Comparison of ENCODE assay signal across 1 cellular context in the genomic region with DNA sequence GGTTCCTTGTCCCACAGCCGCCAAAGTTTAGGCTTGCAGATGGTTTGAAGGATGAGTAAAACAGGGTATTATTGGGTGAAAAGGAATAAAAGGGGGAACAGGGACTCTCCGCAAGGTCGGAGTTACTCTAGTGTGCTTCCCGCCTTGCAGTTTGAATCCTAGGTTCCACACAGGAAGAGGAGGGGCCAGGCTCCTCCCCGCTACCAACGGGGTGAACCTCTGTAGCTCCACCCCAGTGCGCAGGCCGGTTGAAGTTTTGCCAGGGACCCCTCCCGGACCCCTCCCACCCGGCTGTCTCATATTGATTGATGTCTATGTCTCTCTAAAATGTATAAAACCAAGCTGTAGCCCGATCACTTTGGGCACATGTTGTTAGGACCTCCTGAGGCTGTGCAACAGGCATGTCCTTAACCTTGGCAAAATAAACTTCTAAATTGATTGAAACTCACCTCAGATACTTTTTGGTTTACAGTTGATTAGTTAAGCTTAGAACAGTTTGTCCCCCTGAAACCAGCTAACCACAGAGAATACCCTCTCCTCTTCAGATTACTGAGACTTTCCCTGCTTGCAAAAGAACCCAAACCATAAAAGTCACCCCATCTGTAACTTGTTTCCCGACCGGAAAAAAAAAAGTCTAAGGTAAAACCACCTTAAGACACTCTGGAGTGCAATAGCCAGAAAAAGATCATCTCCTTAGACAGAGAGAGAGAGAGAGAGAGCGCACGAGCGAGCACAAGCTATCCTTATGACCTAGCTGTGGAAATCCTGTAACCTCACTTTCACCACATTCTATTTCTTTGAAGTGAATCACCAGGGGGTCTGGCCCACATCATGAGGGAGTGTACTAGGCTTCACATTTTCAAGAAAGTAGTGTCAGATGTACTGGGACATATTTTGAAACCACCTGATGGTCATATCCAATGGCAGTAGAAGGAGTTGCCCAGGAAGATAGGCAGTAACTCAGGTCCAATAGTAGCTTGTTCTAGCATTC.
TF ChIP-seq lines count a peak whose summit lies in the region.

No MANE protein-coding gene starts in this region.

TF ChIP-seq in GM12878, 131 proteins besides CTCF, POLR2A, EP300 and RAD21 (continued from another document):
- TF ChIP-seq, protein P1, sequence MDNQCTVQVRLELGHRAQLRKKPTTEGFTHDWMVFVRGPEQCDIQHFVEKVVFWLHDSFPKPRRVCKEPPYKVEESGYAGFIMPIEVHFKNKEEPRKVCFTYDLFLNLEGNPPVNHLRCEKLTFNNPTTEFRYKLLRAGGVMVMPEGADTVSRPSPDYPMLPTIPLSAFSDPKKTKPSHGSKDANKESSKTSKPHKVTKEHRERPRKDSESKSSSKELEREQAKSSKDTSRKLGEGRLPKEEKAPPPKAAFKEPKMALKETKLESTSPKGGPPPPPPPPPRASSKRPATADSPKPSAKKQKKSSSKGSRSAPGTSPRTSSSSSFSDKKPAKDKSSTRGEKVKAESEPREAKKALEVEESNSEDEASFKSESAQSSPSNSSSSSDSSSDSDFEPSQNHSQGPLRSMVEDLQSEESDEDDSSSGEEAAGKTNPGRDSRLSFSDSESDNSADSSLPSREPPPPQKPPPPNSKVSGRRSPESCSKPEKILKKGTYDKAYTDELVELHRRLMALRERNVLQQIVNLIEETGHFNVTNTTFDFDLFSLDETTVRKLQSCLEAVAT (IDR thresholded peaks at IDR 0.05), result no peak
- TF ChIP-seq, protein P2, sequence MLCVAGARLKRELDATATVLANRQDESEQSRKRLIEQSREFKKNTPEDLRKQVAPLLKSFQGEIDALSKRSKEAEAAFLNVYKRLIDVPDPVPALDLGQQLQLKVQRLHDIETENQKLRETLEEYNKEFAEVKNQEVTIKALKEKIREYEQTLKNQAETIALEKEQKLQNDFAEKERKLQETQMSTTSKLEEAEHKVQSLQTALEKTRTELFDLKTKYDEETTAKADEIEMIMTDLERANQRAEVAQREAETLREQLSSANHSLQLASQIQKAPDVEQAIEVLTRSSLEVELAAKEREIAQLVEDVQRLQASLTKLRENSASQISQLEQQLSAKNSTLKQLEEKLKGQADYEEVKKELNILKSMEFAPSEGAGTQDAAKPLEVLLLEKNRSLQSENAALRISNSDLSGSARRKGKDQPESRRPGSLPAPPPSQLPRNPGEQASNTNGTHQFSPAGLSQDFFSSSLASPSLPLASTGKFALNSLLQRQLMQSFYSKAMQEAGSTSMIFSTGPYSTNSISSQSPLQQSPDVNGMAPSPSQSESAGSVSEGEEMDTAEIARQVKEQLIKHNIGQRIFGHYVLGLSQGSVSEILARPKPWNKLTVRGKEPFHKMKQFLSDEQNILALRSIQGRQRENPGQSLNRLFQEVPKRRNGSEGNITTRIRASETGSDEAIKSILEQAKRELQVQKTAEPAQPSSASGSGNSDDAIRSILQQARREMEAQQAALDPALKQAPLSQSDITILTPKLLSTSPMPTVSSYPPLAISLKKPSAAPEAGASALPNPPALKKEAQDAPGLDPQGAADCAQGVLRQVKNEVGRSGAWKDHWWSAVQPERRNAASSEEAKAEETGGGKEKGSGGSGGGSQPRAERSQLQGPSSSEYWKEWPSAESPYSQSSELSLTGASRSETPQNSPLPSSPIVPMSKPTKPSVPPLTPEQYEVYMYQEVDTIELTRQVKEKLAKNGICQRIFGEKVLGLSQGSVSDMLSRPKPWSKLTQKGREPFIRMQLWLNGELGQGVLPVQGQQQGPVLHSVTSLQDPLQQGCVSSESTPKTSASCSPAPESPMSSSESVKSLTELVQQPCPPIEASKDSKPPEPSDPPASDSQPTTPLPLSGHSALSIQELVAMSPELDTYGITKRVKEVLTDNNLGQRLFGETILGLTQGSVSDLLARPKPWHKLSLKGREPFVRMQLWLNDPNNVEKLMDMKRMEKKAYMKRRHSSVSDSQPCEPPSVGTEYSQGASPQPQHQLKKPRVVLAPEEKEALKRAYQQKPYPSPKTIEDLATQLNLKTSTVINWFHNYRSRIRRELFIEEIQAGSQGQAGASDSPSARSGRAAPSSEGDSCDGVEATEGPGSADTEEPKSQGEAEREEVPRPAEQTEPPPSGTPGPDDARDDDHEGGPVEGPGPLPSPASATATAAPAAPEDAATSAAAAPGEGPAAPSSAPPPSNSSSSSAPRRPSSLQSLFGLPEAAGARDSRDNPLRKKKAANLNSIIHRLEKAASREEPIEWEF (IDR thresholded peaks at IDR 0.05; ENCODE audit: insufficient replicate concordance, low read depth, low read length), result no peak
- TF ChIP-seq RUNX3 (IDR thresholded peaks at IDR 0.05; ENCODE audit: low read length), result peak; percentile 92
- TF ChIP-seq, protein P3, sequence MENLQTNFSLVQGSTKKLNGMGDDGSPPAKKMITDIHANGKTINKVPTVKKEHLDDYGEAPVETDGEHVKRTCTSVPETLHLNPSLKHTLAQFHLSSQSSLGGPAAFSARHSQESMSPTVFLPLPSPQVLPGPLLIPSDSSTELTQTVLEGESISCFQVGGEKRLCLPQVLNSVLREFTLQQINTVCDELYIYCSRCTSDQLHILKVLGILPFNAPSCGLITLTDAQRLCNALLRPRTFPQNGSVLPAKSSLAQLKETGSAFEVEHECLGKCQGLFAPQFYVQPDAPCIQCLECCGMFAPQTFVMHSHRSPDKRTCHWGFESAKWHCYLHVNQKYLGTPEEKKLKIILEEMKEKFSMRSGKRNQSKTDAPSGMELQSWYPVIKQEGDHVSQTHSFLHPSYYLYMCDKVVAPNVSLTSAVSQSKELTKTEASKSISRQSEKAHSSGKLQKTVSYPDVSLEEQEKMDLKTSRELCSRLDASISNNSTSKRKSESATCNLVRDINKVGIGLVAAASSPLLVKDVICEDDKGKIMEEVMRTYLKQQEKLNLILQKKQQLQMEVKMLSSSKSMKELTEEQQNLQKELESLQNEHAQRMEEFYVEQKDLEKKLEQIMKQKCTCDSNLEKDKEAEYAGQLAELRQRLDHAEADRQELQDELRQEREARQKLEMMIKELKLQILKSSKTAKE (IDR thresholded peaks at IDR 0.05; ENCODE audit: low read depth, poor library complexity, severe bottlenecking), result no peak
- TF ChIP-seq, protein P4, sequence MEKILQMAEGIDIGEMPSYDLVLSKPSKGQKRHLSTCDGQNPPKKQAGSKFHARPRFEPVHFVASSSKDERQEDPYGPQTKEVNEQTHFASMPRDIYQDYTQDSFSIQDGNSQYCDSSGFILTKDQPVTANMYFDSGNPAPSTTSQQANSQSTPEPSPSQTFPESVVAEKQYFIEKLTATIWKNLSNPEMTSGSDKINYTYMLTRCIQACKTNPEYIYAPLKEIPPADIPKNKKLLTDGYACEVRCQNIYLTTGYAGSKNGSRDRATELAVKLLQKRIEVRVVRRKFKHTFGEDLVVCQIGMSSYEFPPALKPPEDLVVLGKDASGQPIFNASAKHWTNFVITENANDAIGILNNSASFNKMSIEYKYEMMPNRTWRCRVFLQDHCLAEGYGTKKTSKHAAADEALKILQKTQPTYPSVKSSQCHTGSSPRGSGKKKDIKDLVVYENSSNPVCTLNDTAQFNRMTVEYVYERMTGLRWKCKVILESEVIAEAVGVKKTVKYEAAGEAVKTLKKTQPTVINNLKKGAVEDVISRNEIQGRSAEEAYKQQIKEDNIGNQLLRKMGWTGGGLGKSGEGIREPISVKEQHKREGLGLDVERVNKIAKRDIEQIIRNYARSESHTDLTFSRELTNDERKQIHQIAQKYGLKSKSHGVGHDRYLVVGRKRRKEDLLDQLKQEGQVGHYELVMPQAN (conservative IDR thresholded peaks at IDR 0.05), result no peak
- TF ChIP-seq, protein P5, sequence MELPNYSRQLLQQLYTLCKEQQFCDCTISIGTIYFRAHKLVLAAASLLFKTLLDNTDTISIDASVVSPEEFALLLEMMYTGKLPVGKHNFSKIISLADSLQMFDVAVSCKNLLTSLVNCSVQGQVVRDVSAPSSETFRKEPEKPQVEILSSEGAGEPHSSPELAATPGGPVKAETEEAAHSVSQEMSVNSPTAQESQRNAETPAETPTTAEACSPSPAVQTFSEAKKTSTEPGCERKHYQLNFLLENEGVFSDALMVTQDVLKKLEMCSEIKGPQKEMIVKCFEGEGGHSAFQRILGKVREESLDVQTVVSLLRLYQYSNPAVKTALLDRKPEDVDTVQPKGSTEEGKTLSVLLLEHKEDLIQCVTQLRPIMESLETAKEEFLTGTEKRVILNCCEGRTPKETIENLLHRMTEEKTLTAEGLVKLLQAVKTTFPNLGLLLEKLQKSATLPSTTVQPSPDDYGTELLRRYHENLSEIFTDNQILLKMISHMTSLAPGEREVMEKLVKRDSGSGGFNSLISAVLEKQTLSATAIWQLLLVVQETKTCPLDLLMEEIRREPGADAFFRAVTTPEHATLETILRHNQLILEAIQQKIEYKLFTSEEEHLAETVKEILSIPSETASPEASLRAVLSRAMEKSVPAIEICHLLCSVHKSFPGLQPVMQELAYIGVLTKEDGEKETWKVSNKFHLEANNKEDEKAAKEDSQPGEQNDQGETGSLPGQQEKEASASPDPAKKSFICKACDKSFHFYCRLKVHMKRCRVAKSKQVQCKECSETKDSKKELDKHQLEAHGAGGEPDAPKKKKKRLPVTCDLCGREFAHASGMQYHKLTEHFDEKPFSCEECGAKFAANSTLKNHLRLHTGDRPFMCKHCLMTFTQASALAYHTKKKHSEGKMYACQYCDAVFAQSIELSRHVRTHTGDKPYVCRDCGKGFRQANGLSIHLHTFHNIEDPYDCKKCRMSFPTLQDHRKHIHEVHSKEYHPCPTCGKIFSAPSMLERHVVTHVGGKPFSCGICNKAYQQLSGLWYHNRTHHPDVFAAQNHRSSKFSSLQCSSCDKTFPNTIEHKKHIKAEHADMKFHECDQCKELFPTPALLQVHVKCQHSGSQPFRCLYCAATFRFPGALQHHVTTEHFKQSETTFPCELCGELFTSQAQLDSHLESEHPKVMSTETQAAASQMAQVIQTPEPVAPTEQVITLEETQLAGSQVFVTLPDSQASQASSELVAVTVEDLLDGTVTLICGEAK (IDR thresholded peaks at IDR 0.05; ENCODE audit: borderline replicate concordance), result no peak
- no peak for TF ChIP-seq TCF3 (IDR thresholded peaks at IDR 0.05; ENCODE audit: borderline replicate concordance, insufficient read depth, low read depth, low read length)
